In genomic region chr14:94010625-94011024, GRCh38 we compare ENCODE assay signal across 1 cellular context.
TF ChIP-seq lines count a peak whose summit lies in the region.

No MANE protein-coding gene starts in this region.

TF ChIP-seq in HepG2, 621 proteins besides CTCF, POLR2A, EP300 and RAD21:
- TF ChIP-seq ZNF543 (CRISPR knock-in tag; IDR thresholded peaks at IDR 0.05) (no peak), ZNF431 (CRISPR knock-in tag; IDR thresholded peaks at IDR 0.05; ENCODE audit: borderline replicate concordance, low read depth) (no peak), ZNF12 (CRISPR knock-in tag; IDR thresholded peaks at IDR 0.05) (no peak)
TF ChIP-seq in HepG2: peak in this region for 0.
